In the genomic region with DNA sequence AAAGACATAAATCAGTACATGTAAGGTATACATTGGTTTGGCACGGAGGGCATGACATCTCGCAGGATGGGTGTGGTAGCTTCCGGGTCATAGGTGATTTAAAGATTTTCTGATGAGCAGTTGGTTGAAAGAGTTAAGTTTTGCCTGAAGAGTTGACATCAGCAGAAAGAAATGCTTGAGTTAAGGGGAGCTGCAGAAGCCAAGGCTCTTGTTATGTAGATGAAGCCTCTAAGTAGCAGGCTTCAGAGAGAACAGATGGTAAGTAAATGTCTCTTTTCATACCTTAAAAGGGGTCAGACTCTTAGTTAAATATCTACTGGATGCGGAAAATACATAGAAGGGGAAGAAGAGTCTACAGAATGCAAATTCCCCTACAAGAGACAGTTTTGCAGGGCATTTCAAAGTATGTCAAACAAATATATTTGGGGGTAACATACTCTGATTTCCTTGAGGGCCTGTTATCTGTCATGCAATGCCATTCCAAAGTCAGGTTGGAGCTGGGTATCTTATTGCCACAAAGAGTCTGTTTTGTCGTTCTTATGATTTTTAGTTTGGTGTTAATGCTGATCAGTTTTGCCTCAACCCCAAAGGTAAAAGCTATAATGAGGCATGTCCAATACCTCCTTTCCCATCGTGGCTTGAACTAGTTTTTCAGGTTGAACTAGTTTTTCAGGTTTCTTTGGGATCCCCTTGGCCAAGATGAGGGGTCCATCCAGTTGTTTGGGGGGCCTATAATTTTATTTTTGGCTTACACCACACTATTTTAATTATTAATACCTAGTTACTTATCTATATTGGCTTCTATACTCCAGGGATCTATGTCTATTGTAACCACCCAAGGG, we compare ENCODE assay signal across 18 cellular contexts.
"Had no signal": no experiment of that assay in that cellular context is flagged by ENCODE, and none has a peak within 500 bp of the region (broad histone marks: within the 10 kb centered on the region; RNA-seq: fewer than 3 reads in every experiment).

No MANE protein-coding gene starts in this region.

- H3K27ac Mint-ChIP-seq: activated CD8-positive, alpha-beta T cell treated with anti-CD3 and anti-CD28 coated beads, Interleukin-2, amount 10 ng/mL, durations not matched to agents 7 days and 5 days; activated T-helper 1 cell treated with anti-CD3 and anti-CD28 coated beads, Interleukin-12 subunit alpha, Interleukin-12 subunit beta, Interleukin-2, Interleukin-4 antibody, amounts not matched to agents 30 ng/mL and 10 ng/mL and 1 ng/mL, durations not matched to agents 14 hours and 24 hours and 36 hours; dendritic cell treated with granulocyte-macrophage colony-stimulating factor and Interleukin-4, amounts not matched to agents 40 ng/mL and 50 ng/mL, for 4 days; effector memory CD8-positive, alpha-beta T cell; memory B cell; nephron had no signal

- H3K27me3 ChIP-seq: body of pancreas, suprapubic skin had no signal

- H3K9me3 ChIP-seq: body of pancreas, left ventricle myocardium inferior, suprapubic skin had no signal

- H3K4me1 Mint-ChIP-seq: central memory CD8-positive, alpha-beta T cell; nephron had no signal

- ATAC-seq: activated CD8-positive, alpha-beta T cell treated with anti-CD3 and anti-CD28 coated beads, Interleukin-2, amount 10 ng/mL, durations not matched to agents 7 days and 5 days; body of pancreas; effector memory CD8-positive, alpha-beta T cell had no signal

- H3K4me3 ChIP-seq: body of pancreas, left ventricle myocardium inferior, suprapubic skin had no signal

- H3K9me3 Mint-ChIP-seq: activated T-helper 1 cell treated with anti-CD3 and anti-CD28 coated beads, Interleukin-12 subunit alpha, Interleukin-12 subunit beta, Interleukin-2, Interleukin-4 antibody, amounts not matched to agents 30 ng/mL and 10 ng/mL and 1 ng/mL, durations not matched to agents 14 hours and 24 hours and 36 hours; central memory CD8-positive, alpha-beta T cell; dendritic cell treated with granulocyte-macrophage colony-stimulating factor and Interleukin-4, amounts not matched to agents 40 ng/mL and 50 ng/mL, for 4 days; effector memory CD8-positive, alpha-beta T cell; memory B cell; nephron had no signal

- H3K4me3 Mint-ChIP-seq: activated CD8-positive, alpha-beta T cell treated with anti-CD3 and anti-CD28 coated beads, Interleukin-2, amount 10 ng/mL, durations not matched to agents 7 days and 5 days; activated T-helper 1 cell treated with anti-CD3 and anti-CD28 coated beads, Interleukin-12 subunit alpha, Interleukin-12 subunit beta, Interleukin-2, Interleukin-4 antibody, amounts not matched to agents 30 ng/mL and 10 ng/mL and 1 ng/mL, durations not matched to agents 14 hours and 24 hours and 36 hours; central memory CD8-positive, alpha-beta T cell; dendritic cell treated with granulocyte-macrophage colony-stimulating factor and Interleukin-4, amounts not matched to agents 40 ng/mL and 50 ng/mL, for 4 days; effector memory CD8-positive, alpha-beta T cell; memory B cell; nephron had no signal

- DNase-seq: activated CD4-positive, alpha-beta T cell treated with anti-CD3 and anti-CD28 coated beads for 4 hours; activated CD8-positive, alpha-beta memory T cell treated with anti-CD3 and anti-CD28 coated beads, Interleukin-2, amount 50 U/mL, for 48 hours; activated CD8-positive, alpha-beta T cell treated with anti-CD3 and anti-CD28 coated beads, Interleukin-2, amount 10 ng/mL, durations not matched to agents 7 days and 5 days; activated naive CD4-positive, alpha-beta T cell treated with Interleukin-2 at 50 U/mL for 16 hours; body of pancreas; effector memory CD8-positive, alpha-beta T cell; hypothalamus; left ventricle myocardium inferior; stimulated activated CD4-positive, alpha-beta T cell treated with anti-CD3 and anti-CD28 coated beads, Interleukin-2, amount 100 ng/mL, for 48 hours; stimulated activated naive CD4-positive, alpha-beta T cell treated with Interleukin-2 at 50 U/mL for 16 hours; T-helper 1 cell; WERI-Rb-1 had no signal

- H3K4me1 ChIP-seq: body of pancreas, left ventricle myocardium inferior, suprapubic skin had no signal

- H3K27me3 Mint-ChIP-seq: dendritic cell treated with granulocyte-macrophage colony-stimulating factor and Interleukin-4, amounts not matched to agents 40 ng/mL and 50 ng/mL, for 4 days had no signal

- H3K27ac ChIP-seq: body of pancreas, left ventricle myocardium inferior, suprapubic skin, WERI-Rb-1 had no signal

- H3K36me3 Mint-ChIP-seq: memory B cell had no signal

- H3K36me3 ChIP-seq: left ventricle myocardium inferior, suprapubic skin, WERI-Rb-1 had no signal
